9 cellular contexts compared by ENCODE assay signal in the genomic region with DNA sequence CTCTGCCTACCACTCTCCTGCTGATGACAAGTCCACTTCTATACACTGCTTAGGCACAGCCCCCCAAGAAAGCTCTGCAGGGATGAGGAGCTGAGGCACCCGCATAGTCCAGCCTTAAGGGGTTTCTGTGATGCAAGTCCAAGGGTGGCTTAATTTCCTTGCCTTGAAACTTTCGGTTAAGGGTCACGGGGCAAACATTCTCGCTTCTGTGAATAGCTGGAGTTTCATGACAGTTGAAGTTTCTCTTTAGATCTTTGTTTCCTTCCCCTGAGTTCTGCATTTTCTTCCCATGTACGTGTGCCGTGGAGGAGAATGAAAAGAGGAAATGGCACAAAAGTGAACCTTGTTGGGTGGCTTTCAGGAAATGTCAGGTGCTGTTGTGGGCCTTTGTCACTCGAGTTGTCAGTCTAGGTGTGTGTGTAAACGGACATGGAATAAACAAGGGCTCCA. TPM values are rescaled to one million over a fixed set of nuclear protein-coding genes. Genes with fewer than 3 reads are reported as not detected.
DNase-seq lines count a peak whose midpoint lies in the region; ATAC-seq and FAIRE-seq lines count a peak whose summit lies in the region.
"Had no signal": no experiment of that assay in that cellular context is flagged by ENCODE, and none has a peak within 500 bp of the region (broad histone marks: within the 10 kb centered on the region; RNA-seq: fewer than 3 reads in every experiment).

No MANE protein-coding gene starts in this region.

- H3K9me3 Mint-ChIP-seq in activated naive CD4-positive, alpha-beta T cell treated with anti-CD3 and anti-CD28 coated beads for 36 hours = no peaks in the 10 kb centered on the region
- H3K9me3 Mint-ChIP-seq in activated T-cell treated with anti-CD3 and anti-CD28 coated beads, Interleukin-2, amount 50 U/mL, for 4 hours = no peaks in the 10 kb centered on the region

- in situ Hi-C loops in G401 (cut with HindIII; ENCODE audit: low sequenced_read_pairs) = no loop called here

- H3K4me1 ChIP-seq in small intestine (ENCODE audit: control insufficient read depth in 2 of 2, insufficient read depth in 1 of 2, low read depth in 1 of 2, low read length in 1 of 2) (peaks cover 4 to 5% of the 10 kb centered on the region in 2 donors), neuronal stem cell (ENCODE audit: control insufficient read depth in 2 of 2, insufficient read depth in 1 of 2, low read depth in 1 of 2, low read length in 2 of 2) (peaks cover 0 to 3% of the 10 kb centered on the region in 2 donors)

- H3K27me3 Mint-ChIP-seq in activated naive CD4-positive, alpha-beta T cell treated with anti-CD3 and anti-CD28 coated beads for 36 hours (ENCODE audit: low read depth) = no peaks in the 10 kb centered on the region
- H3K27me3 Mint-ChIP-seq in activated T-cell treated with anti-CD3 and anti-CD28 coated beads, Interleukin-2, amount 50 U/mL, for 4 hours (ENCODE audit: low read depth) = no peaks in the 10 kb centered on the region

- no peak for FAIRE-seq in small intestine (lab: Jason Lieb, UNC)

- H3K27me3 ChIP-seq in small intestine (ENCODE audit: control insufficient read depth in 2 of 2, insufficient read depth in 2 of 2, low read length in 2 of 2) (no peaks in the 10 kb centered on the region), neuronal stem cell (ENCODE audit: control insufficient read depth in 3 of 3, insufficient read depth in 3 of 3, low read depth in 1 of 3, low read length in 3 of 3) (peaks cover 0 to 42% (median 3%) of the 10 kb centered on the region in 3 experiments)

- intact Hi-C loops in activated naive CD4-positive, alpha-beta T cell treated with anti-CD3 and anti-CD28 coated beads for 36 hours (cut with micrococcal nuclease) = no loop called here

- CTCF ChIA-PET in activated naive CD4-positive, alpha-beta T cell treated with anti-CD3 and anti-CD28 coated beads for 36 hours (lab: Charles Lee) = interaction anchor here (0.6 to 1.4 kb wide), 2 partner anchors 9 to 281 kb away, joined by 4 to 9 read pairs; no protein-coding TSS in a partner anchor

- H3K14ac ChIP-seq in neuronal stem cell (ENCODE audit: low read length) = no peak overlapping the region

- H4K8ac ChIP-seq in neuronal stem cell (ENCODE audit: low read depth, low read length) = no peak overlapping the region

- H3K36me3 ChIP-seq in small intestine (ENCODE audit: control insufficient read depth in 2 of 2, insufficient read depth in 2 of 2, low read length in 2 of 2) (no peaks in the 10 kb centered on the region), neuronal stem cell (replicated peaks in 1 of 2; ENCODE audit: control insufficient read depth in 2 of 2, insufficient read depth in 2 of 2, low read length in 2 of 2) (no peaks in the 10 kb centered on the region)
- H3K36me3 ChIP-seq: heart right ventricle had no signal

- H2BK5ac ChIP-seq in neuronal stem cell (ENCODE audit: low read length) = no peak overlapping the region

- H2AK5ac ChIP-seq in neuronal stem cell (ENCODE audit: low read depth, low read length) = no peak overlapping the region

- H3K18ac ChIP-seq in neuronal stem cell (ENCODE audit: low read length) = no peak overlapping the region

- H3K9me3 ChIP-seq in small intestine (ENCODE audit: control insufficient read depth, low read depth) (no peaks in the 10 kb centered on the region), neuronal stem cell (replicated peaks in 1 of 2; ENCODE audit: control insufficient read depth in 2 of 2, insufficient read depth in 1 of 2, low read depth in 1 of 2, low read length in 2 of 2) (no peaks in the 10 kb centered on the region)
- H3K9me3 ChIP-seq: heart right ventricle had no signal

- H3K9ac ChIP-seq in neuronal stem cell (ENCODE audit: low read depth, low read length, poor library complexity) = no peak overlapping the region

- peaks cover 21% of the 10 kb centered on the region for H3K4me1 Mint-ChIP-seq in activated naive CD4-positive, alpha-beta T cell treated with anti-CD3 and anti-CD28 coated beads for 36 hours (ENCODE audit: low read depth)
- H3K4me1 Mint-ChIP-seq in activated T-cell treated with anti-CD3 and anti-CD28 coated beads, Interleukin-2, amount 50 U/mL, for 4 hours (ENCODE audit: low read depth) = peaks cover 15% of the 10 kb centered on the region

- peak overlapping the region; percentile 80 for H3K27ac Mint-ChIP-seq in activated naive CD4-positive, alpha-beta T cell treated with anti-CD3 and anti-CD28 coated beads for 36 hours

- H2BK15ac ChIP-seq in neuronal stem cell (ENCODE audit: low read length) = no peak overlapping the region

- DNase-seq in activated naive CD4-positive, alpha-beta T cell treated with anti-CD3 and anti-CD28 coated beads for 36 hours = no peak
- no peak for DNase-seq in activated naive CD4-positive, alpha-beta T cell (lab: John Stamatoyannopoulos, UW)
- DNase-seq in SKM-1 treated with dmso at 0.1 percent for 144 hours (lab: John Stamatoyannopoulos, UW; ENCODE audit: unreplicated experiment) (peak; percentile 92), small intestine (peak; percentile 50), G401 (ENCODE audit: low spot score) (no peak), neuronal stem cell (ENCODE audit: low spot score) (no peak)
- DNase-seq in activated T-cell treated with anti-CD3 and anti-CD28 coated beads, Interleukin-2, amount 50 U/mL, for 4 hours = no peak
- DNase-seq: heart right ventricle had no signal

- H2AFZ ChIP-seq in neuronal stem cell (ENCODE audit: low read length) = no peak overlapping the region

- H2BK12ac ChIP-seq in neuronal stem cell (ENCODE audit: low read length) = no peak overlapping the region

- H3K4ac ChIP-seq in neuronal stem cell (ENCODE audit: low read length) = no peak overlapping the region

- WGBS in small intestine, 3 donors = 14 to 44% (median 25%) methylated on average over 8 of the region's 8 CpGs
- WGBS in neuronal stem cell (ENCODE audit: extremely low coverage in 2 of 2, insufficient read length in 2 of 2, insufficient replicate concordance in 1 of 2), 2 donors = no CpG with 5 or more reads among the region's 8 CpGs

- H2BK120ac ChIP-seq in neuronal stem cell (ENCODE audit: low read depth, low read length) = no peak overlapping the region

- no peak overlapping the region for H3K23ac ChIP-seq in neuronal stem cell (ENCODE audit: low read depth, low read length, poor library complexity)

- peak; percentile 68 for ATAC-seq in HG02973 (IDR thresholded peaks at IDR 0.05; ENCODE audit: unreplicated experiment)
- ATAC-seq in activated T-cell treated with anti-CD3 and anti-CD28 coated beads, Interleukin-2, amount 50 U/mL, for 4 hours = no peak

- no peaks in the 10 kb centered on the region for H3K79me1 ChIP-seq in neuronal stem cell (ENCODE audit: low read depth, low read length)

- no peak overlapping the region for H4K91ac ChIP-seq in neuronal stem cell (ENCODE audit: low read depth, low read length, poor library complexity)

- H3K4me3 ChIP-seq in small intestine (ENCODE audit: low read depth in 1 of 2, low read length in 2 of 2) = peak overlapping the region in 1 of 2 donors; percentile 2
- H3K4me3 ChIP-seq in neuronal stem cell (ENCODE audit: low read length in 2 of 2) = no peak overlapping the region

- peak overlapping the region; percentile 37 for H3K4me3 Mint-ChIP-seq in activated naive CD4-positive, alpha-beta T cell treated with anti-CD3 and anti-CD28 coated beads for 36 hours
- no peak overlapping the region for H3K4me3 Mint-ChIP-seq in activated T-cell treated with anti-CD3 and anti-CD28 coated beads, Interleukin-2, amount 50 U/mL, for 4 hours

- H3K4me2 ChIP-seq in neuronal stem cell (ENCODE audit: insufficient read depth, low read length, poor library complexity, severe bottlenecking) = no peak overlapping the region

- H3K27ac ChIP-seq in small intestine (ENCODE audit: low read depth in 1 of 2, low read length in 1 of 2) (peak overlapping the region; percentile 68 to 90), neuronal stem cell (replicated peaks; ENCODE audit: low read length) (no peak overlapping the region)

- H3K36me3 Mint-ChIP-seq in activated naive CD4-positive, alpha-beta T cell treated with anti-CD3 and anti-CD28 coated beads for 36 hours (ENCODE audit: low read depth) = no peaks in the 10 kb centered on the region
- no peaks in the 10 kb centered on the region for H3K36me3 Mint-ChIP-seq in activated T-cell treated with anti-CD3 and anti-CD28 coated beads, Interleukin-2, amount 50 U/mL, for 4 hours (ENCODE audit: insufficient read depth)

RNA-seq across cellular contexts. Expression of gene GPR160, which starts 7.0 kb away (rescaled TPM):
- total RNA-seq in activated naive CD4-positive, alpha-beta T cell treated with anti-CD3 and anti-CD28 coated beads for 36 hours = 10 to 100 TPM; 10.3 TPM
- polyA plus RNA-seq in small intestine = 10 to 100 TPM; 48.6 to 55.9 (median 55.7) TPM
- total RNA-seq in G401 (2014; rRNA removed; shearing (Covaris generic)) = 4.2 and 8.9 TPM in 2 replicates
- total RNA-seq in activated T-cell treated with anti-CD3 and anti-CD28 coated beads, Interleukin-2, amount 50 U/mL, for 4 hours = 1 to 10 TPM; 2.2 to 3.0 (median 2.5) TPM
- polyA plus RNA-seq in neuronal stem cell (2013, experiment 1 of 2) = 0.46 TPM
- 0.37 TPM for polyA plus RNA-seq in neuronal stem cell (2013, experiment 2 of 2)

Comparison
In these comparisons a context has a peak if more than half of its experiments do, and no peak if none do; other contexts are left out.
1. DNase-seq: peak in SKM-1 treated with dmso at 0.1 percent for 144 hours (single experiment) and small intestine (single experiment); none in activated naive CD4-positive, alpha-beta T cell treated with anti-CD3 and anti-CD28 coated beads for 36 hours (single experiment), activated naive CD4-positive, alpha-beta T cell (0 of 4), G401 (single experiment), activated T-cell treated with anti-CD3 and anti-CD28 coated beads, Interleukin-2, amount 50 U/mL, for 4 hours (single experiment) and neuronal stem cell (single experiment).